Comparison of ENCODE assay signal across 1 cellular context in the genomic region with DNA sequence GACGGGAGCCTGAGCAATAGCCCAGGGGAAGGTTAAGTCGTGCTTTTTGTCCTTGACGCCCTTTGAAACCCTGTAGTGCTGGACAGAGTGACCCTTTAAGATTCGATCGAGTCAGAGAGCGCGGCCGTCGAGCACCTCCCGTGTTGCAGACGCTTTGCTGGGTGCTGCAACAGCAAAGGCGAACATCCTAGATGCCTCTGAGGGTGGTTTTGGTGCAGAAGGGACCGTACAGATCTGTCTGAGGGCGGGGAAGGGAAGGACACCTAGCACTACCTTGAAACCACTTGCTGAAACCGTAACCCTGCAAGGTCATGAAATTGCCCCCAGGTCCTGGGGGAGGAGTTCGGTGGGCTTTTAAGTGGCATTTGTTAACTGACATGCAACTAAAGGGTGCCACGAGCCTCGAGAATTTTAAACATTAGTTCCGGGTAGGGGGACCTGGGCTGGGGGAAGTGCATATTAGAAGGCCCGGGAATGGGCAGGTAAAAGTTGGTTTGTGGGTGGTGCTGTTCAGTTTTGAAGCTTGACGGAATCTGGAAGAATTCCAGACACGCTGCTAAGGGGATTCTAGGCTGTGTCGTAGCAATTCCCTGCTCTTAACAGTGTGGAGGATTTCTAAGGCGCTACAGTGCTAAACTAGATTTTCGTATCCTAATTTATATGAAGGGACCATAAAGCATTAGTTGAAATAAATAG.
TF ChIP-seq lines count a peak whose summit lies in the region.

No MANE protein-coding gene starts in this region.

TF ChIP-seq in HepG2, 621 proteins besides CTCF, POLR2A, EP300 and RAD21 (continued from another document and continues in another):
- TF ChIP-seq, protein P1, sequence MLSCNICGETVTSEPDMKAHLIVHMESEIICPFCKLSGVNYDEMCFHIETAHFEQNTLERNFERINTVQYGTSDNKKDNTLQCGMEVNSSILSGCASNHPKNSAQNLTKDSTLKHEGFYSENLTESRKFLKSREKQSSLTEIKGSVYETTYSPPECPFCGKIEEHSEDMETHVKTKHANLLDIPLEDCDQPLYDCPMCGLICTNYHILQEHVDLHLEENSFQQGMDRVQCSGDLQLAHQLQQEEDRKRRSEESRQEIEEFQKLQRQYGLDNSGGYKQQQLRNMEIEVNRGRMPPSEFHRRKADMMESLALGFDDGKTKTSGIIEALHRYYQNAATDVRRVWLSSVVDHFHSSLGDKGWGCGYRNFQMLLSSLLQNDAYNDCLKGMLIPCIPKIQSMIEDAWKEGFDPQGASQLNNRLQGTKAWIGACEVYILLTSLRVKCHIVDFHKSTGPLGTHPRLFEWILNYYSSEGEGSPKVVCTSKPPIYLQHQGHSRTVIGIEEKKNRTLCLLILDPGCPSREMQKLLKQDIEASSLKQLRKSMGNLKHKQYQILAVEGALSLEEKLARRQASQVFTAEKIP (CRISPR knock-in tag; IDR thresholded peaks at IDR 0.05; ENCODE audit: borderline replicate concordance) = no peak
- TF ChIP-seq FOXM1 (CRISPR knock-in tag; IDR thresholded peaks at IDR 0.05) (no peak), ZNF207 (IDR thresholded peaks at IDR 0.05; ENCODE audit: borderline replicate concordance) (no peak), DR1 (CRISPR knock-in tag; IDR thresholded peaks at IDR 0.05) (no peak), SMC3 (IDR thresholded peaks at IDR 0.05; ENCODE audit: low read length) (no peak), MEF2D (CRISPR knock-in tag; IDR thresholded peaks at IDR 0.05) (no peak), NAIF1 (CRISPR knock-in tag; IDR thresholded peaks at IDR 0.05; ENCODE audit: borderline replicate concordance) (no peak), ELF1 (CRISPR knock-in tag; IDR thresholded peaks at IDR 0.05) (no peak), GFI1 (CRISPR knock-in tag; IDR thresholded peaks at IDR 0.05; ENCODE audit: borderline replicate concordance) (no peak), FOXA1 (IDR thresholded peaks at IDR 0.05) (no peak), FOXA1 (CRISPR knock-in tag; IDR thresholded peaks at IDR 0.05) (no peak), NR2F6 (IDR thresholded peaks at IDR 0.05) (peak; percentile 9; the same call in 1 of the 2 replicates), NR2F6 (CRISPR knock-in tag; IDR thresholded peaks at IDR 0.05) (no peak), ZNF660 (CRISPR knock-in tag; IDR thresholded peaks at IDR 0.05; ENCODE audit: borderline replicate concordance, low read depth) (no peak), KDM5B (CRISPR knock-in tag; IDR thresholded peaks at IDR 0.05; ENCODE audit: borderline replicate concordance) (no peak), BCLAF1 (IDR thresholded peaks at IDR 0.05) (no peak), HOXA7 (CRISPR knock-in tag; IDR thresholded peaks at IDR 0.05) (no peak), BCL3 (CRISPR knock-in tag; IDR thresholded peaks at IDR 0.05) (0 out of 2 replicates have a peak, but pooled peaks have one; percentile 5), ZSCAN29 (CRISPR knock-in tag; conservative IDR thresholded peaks at IDR 0.05) (no peak), ZMAT3 (CRISPR knock-in tag; conservative IDR thresholded peaks at IDR 0.05) (0 out of 2 replicates have a peak, but pooled peaks have one; percentile 1), ZBTB38 (CRISPR knock-in tag; IDR thresholded peaks at IDR 0.05) (no peak), BHLHE40 (IDR thresholded peaks at IDR 0.05; ENCODE audit: low read length) (no peak), HNF4G (IDR thresholded peaks at IDR 0.05; ENCODE audit: borderline replicate concordance, low read depth, low read length) (no peak), HNF4G (CRISPR knock-in tag; IDR thresholded peaks at IDR 0.05; ENCODE audit: borderline replicate concordance, low read depth) (no peak), RFXANK (CRISPR knock-in tag; IDR thresholded peaks at IDR 0.05) (no peak), IKZF1 (IDR thresholded peaks at IDR 0.05) (no peak), MAFF (IDR thresholded peaks at IDR 0.05; ENCODE audit: low read depth, low read length) (no peak), ZBTB3 (CRISPR knock-in tag; IDR thresholded peaks at IDR 0.05; ENCODE audit: borderline replicate concordance, low read depth) (no peak), ZNF180 (CRISPR knock-in tag; IDR thresholded peaks at IDR 0.05; ENCODE audit: borderline replicate concordance, low read depth) (no peak), ZNF619 (CRISPR knock-in tag; IDR thresholded peaks at IDR 0.05) (no peak), SAP130 (CRISPR knock-in tag; IDR thresholded peaks at IDR 0.05; ENCODE audit: low read depth) (0 out of 2 replicates have a peak, but pooled peaks have one; percentile 12), ZNF672 (CRISPR knock-in tag; IDR thresholded peaks at IDR 0.05) (no peak), ZNF549 (CRISPR knock-in tag; IDR thresholded peaks at IDR 0.05) (no peak), ZMYM3 (CRISPR knock-in tag; IDR thresholded peaks at IDR 0.05) (no peak), EEA1 (CRISPR knock-in tag; IDR thresholded peaks at IDR 0.05; ENCODE audit: borderline replicate concordance) (no peak), ARNT (IDR thresholded peaks at IDR 0.05) (no peak), ZNF614 (CRISPR knock-in tag; IDR thresholded peaks at IDR 0.05; ENCODE audit: borderline replicate concordance) (no peak), ZNF335 (CRISPR knock-in tag; IDR thresholded peaks at IDR 0.05) (no peak), HOXA9 (CRISPR knock-in tag; IDR thresholded peaks at IDR 0.05; ENCODE audit: borderline replicate concordance) (0 out of 2 replicates have a peak, but pooled peaks have one; percentile 46), ZSCAN9 (CRISPR knock-in tag; IDR thresholded peaks at IDR 0.05; ENCODE audit: borderline replicate concordance) (no peak)
- TF ChIP-seq, protein P2, sequence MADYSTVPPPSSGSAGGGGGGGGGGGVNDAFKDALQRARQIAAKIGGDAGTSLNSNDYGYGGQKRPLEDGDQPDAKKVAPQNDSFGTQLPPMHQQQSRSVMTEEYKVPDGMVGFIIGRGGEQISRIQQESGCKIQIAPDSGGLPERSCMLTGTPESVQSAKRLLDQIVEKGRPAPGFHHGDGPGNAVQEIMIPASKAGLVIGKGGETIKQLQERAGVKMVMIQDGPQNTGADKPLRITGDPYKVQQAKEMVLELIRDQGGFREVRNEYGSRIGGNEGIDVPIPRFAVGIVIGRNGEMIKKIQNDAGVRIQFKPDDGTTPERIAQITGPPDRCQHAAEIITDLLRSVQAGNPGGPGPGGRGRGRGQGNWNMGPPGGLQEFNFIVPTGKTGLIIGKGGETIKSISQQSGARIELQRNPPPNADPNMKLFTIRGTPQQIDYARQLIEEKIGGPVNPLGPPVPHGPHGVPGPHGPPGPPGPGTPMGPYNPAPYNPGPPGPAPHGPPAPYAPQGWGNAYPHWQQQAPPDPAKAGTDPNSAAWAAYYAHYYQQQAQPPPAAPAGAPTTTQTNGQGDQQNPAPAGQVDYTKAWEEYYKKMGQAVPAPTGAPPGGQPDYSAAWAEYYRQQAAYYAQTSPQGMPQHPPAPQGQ (CRISPR knock-in tag; IDR thresholded peaks at IDR 0.05; ENCODE audit: borderline replicate concordance) = no peak
- TF ChIP-seq, protein P3, sequence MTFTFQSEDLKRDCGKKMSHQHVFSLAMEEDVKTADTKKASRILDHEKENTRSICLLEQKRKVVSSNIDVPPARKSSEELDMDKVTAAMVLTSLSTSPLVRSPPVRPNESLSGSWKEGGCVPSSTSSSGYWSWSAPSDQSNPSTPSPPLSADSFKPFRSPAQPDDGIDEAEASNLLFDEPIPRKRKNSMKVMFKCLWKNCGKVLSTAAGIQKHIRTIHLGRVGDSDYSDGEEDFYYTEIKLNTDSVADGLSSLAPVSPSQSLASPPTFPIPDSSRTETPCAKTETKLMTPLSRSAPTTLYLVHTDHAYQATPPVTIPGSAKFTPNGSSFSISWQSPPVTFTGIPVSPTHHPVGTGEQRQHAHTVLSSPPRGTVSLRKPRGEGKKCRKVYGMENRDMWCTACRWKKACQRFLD (CRISPR knock-in tag; IDR thresholded peaks at IDR 0.05; ENCODE audit: borderline replicate concordance) = 0 out of 2 replicates have a peak, but pooled peaks have one; percentile 7
- TF ChIP-seq, protein P4, sequence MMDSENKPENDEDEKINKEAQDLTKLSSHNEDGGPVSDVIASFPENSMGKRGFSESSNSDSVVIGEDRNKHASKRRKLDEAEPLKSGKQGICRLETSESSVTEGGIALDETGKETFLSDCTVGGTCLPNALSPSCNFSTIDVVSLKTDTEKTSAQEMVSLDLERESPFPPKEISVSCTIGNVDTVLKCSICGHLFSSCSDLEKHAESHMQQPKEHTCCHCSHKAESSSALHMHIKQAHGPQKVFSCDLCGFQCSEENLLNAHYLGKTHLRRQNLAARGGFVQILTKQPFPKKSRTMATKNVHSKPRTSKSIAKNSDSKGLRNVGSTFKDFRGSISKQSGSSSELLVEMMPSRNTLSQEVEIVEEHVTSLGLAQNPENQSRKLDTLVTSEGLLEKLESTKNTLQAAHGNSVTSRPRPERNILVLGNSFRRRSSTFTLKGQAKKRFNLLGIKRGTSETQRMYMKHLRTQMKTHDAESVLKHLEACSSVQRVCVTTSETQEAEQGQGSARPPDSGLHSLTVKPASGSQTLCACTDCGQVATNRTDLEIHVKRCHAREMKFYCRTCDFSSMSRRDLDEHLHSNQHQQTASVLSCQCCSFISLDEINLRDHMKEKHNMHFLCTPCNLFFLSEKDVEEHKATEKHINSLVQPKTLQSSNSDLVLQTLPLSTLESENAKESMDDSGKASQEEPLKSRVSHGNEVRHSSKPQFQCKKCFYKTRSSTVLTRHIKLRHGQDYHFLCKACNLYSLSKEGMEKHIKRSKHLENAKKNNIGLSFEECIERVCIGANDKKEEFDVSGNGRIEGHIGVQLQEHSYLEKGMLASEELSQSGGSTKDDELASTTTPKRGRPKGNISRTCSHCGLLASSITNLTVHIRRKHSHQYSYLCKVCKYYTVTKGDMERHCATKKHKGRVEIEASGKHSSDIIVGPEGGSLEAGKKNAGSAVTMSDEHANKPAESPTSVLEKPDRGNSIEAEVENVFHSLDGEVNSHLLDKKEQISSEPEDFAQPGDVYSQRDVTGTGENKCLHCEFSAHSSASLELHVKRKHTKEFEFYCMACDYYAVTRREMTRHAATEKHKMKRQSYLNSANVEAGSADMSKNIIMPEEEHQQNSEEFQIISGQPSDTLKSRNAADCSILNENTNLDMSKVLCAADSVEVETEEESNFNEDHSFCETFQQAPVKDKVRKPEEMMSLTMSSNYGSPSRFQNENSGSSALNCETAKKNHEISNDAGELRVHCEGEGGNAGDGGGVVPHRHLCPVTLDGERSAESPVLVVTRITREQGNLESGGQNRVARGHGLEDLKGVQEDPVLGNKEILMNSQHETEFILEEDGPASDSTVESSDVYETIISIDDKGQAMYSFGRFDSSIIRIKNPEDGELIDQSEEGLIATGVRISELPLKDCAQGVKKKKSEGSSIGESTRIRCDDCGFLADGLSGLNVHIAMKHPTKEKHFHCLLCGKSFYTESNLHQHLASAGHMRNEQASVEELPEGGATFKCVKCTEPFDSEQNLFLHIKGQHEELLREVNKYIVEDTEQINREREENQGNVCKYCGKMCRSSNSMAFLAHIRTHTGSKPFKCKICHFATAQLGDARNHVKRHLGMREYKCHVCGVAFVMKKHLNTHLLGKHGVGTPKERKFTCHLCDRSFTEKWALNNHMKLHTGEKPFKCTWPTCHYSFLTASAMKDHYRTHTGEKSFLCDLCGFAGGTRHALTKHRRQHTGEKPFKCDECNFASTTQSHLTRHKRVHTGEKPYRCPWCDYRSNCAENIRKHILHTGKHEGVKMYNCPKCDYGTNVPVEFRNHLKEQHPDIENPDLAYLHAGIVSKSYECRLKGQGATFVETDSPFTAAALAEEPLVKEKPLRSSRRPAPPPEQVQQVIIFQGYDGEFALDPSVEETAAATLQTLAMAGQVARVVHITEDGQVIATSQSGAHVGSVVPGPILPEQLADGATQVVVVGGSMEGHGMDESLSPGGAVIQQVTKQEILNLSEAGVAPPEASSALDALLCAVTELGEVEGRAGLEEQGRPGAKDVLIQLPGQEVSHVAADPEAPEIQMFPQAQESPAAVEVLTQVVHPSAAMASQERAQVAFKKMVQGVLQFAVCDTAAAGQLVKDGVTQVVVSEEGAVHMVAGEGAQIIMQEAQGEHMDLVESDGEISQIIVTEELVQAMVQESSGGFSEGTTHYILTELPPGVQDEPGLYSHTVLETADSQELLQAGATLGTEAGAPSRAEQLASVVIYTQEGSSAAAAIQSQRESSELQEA (CRISPR knock-in tag; IDR thresholded peaks at IDR 0.05; ENCODE audit: not compliant biosample characterization) = peak; percentile 29
- TF ChIP-seq, protein P5, sequence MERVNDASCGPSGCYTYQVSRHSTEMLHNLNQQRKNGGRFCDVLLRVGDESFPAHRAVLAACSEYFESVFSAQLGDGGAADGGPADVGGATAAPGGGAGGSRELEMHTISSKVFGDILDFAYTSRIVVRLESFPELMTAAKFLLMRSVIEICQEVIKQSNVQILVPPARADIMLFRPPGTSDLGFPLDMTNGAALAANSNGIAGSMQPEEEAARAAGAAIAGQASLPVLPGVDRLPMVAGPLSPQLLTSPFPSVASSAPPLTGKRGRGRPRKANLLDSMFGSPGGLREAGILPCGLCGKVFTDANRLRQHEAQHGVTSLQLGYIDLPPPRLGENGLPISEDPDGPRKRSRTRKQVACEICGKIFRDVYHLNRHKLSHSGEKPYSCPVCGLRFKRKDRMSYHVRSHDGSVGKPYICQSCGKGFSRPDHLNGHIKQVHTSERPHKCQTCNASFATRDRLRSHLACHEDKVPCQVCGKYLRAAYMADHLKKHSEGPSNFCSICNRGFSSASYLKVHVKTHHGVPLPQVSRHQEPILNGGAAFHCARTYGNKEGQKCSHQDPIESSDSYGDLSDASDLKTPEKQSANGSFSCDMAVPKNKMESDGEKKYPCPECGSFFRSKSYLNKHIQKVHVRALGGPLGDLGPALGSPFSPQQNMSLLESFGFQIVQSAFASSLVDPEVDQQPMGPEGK (CRISPR knock-in tag; IDR thresholded peaks at IDR 0.05) = 0 out of 2 replicates have a peak, but pooled peaks have one; percentile 9
